6 cellular contexts compared by ENCODE assay signal in the genomic region with DNA sequence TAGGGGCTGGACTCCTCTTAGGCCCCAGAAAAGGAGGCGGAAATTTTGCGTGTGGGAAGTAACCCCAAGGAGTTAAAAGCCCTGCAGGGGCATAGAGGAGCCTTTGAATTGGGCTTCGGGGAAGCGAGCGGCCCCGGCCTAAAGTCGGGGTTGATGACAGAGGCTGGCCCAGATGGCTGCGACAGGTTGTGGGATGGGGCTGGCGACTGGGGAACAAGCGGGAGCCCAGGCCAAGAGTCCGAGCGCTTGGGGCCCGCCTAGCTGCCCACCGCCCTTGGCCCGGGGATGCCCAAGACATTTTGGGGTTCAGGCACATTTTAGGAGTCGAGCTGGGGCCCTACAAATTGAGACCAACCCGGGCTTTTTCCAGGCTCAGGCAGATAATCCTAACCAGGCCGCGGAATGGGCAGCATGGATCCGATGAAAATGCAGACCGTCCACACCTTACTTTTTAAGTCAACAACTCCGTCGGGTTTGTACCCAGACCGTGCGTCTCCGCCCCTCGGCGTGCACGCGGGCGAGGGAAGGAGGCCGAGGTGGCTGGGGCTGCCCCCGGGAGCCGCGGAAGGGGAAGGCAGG. TPM values are rescaled to one million over a fixed set of nuclear protein-coding genes. Genes with fewer than 3 reads are reported as not detected.
DNase-seq lines count a peak whose midpoint lies in the region; ATAC-seq and TF ChIP-seq lines count a peak whose summit lies in the region.

No MANE protein-coding gene starts in this region.

- no peak for TF ChIP-seq POLR2A in erythroblast (IDR thresholded peaks at IDR 0.05; ENCODE audit: low read length)

- H3K27me3 Mint-ChIP-seq in activated T-helper 17 cell treated with anti-CD3 and anti-CD28 coated beads, Interleukin-2, amount 50 U/mL, for 72 hours, result peaks cover 19% of the 10 kb centered on the region

- peaks cover 0 to 5% of the 10 kb centered on the region in 2 experiments for H3K36me3 ChIP-seq in mesenchymal stem cell (ENCODE audit: control insufficient read depth in 1 of 2, insufficient read depth in 2 of 2, low read depth in 1 of 2, low read length in 2 of 2)

- H3K4ac ChIP-seq in mesenchymal stem cell (ENCODE audit: low read depth in 1 of 2, low read length in 2 of 2), result peak overlapping the region in 1 of 2 experiments; percentile 80

- H3K14ac ChIP-seq in mesenchymal stem cell (ENCODE audit: low read length in 2 of 2), result no peak overlapping the region

- H3K4me1 ChIP-seq in mesenchymal stem cell (ENCODE audit: control insufficient read depth, insufficient read depth, low read depth, low read length), result peaks cover 33% of the 10 kb centered on the region

- H2BK120ac ChIP-seq in mesenchymal stem cell (ENCODE audit: low read depth, low read length), result no peak overlapping the region

- peak overlapping the region; percentile 82 for H3K4me2 ChIP-seq in mesenchymal stem cell (ENCODE audit: low read length, poor library complexity, severe bottlenecking)

- H4K8ac ChIP-seq in mesenchymal stem cell (ENCODE audit: low read length), result peak overlapping the region; percentile 91

- no peak overlapping the region for H3K27ac Mint-ChIP-seq in activated T-helper 17 cell treated with anti-CD3 and anti-CD28 coated beads, Interleukin-2, amount 50 U/mL, for 72 hours

- WGBS in mesenchymal stem cell, result 11% methylated on average over 35 of the region's 35 CpGs

- DNase-seq in COR-L47 (lab: John Stamatoyannopoulos, UW), result peak; percentile 41
- DNase-seq in mesenchymal stem cell, result no peak
- no peak for DNase-seq in DMS53 (lab: John Stamatoyannopoulos, UW)
- no peak for DNase-seq in erythroblast (lab: John Stamatoyannopoulos, UW)
- DNase-seq in NCI-H1048 (lab: John Stamatoyannopoulos, UW), result no peak

- peak overlapping the region; percentile 49 to 70 for H2BK12ac ChIP-seq in mesenchymal stem cell (ENCODE audit: low read length in 2 of 2)

- peak overlapping the region; percentile 88 for H3K9ac ChIP-seq in mesenchymal stem cell (ENCODE audit: low read length)

- peak overlapping the region; percentile 74 for H3K4me3 Mint-ChIP-seq in activated T-helper 17 cell treated with anti-CD3 and anti-CD28 coated beads, Interleukin-2, amount 50 U/mL, for 72 hours

- H3K4me1 Mint-ChIP-seq in activated T-helper 17 cell treated with anti-CD3 and anti-CD28 coated beads, Interleukin-2, amount 50 U/mL, for 72 hours, result no peaks in the 10 kb centered on the region

- no peak overlapping the region for H2BK5ac ChIP-seq in mesenchymal stem cell (ENCODE audit: low read depth, low read length, poor library complexity, severe bottlenecking)

- H3K23ac ChIP-seq in mesenchymal stem cell (ENCODE audit: low read length in 2 of 2), result no peak overlapping the region

- H3K79me1 ChIP-seq in mesenchymal stem cell (replicated peaks; ENCODE audit: low read length, poor library complexity, severe bottlenecking), result peaks cover 20% of the 10 kb centered on the region

- H2AK5ac ChIP-seq in mesenchymal stem cell (ENCODE audit: low read length, severe bottlenecking), result no peak overlapping the region

- H3K36me3 Mint-ChIP-seq in activated T-helper 17 cell treated with anti-CD3 and anti-CD28 coated beads, Interleukin-2, amount 50 U/mL, for 72 hours (ENCODE audit: low read depth), result no peaks in the 10 kb centered on the region

- peak overlapping the region; percentile 31 to 72 for H3K18ac ChIP-seq in mesenchymal stem cell (ENCODE audit: low read depth in 1 of 2, low read length in 2 of 2)

- no peaks in the 10 kb centered on the region for H3K9me3 Mint-ChIP-seq in activated T-helper 17 cell treated with anti-CD3 and anti-CD28 coated beads, Interleukin-2, amount 50 U/mL, for 72 hours

- peak overlapping the region; percentile 54 for H2BK15ac ChIP-seq in mesenchymal stem cell (ENCODE audit: low read depth, poor library complexity, severe bottlenecking)

- H3K4me3 ChIP-seq in mesenchymal stem cell (ENCODE audit: insufficient read depth in 1 of 2, low read depth in 1 of 2, low read length in 2 of 2), result peak overlapping the region; percentile 56 to 84

- ATAC-seq in activated T-helper 17 cell treated with anti-CD3 and anti-CD28 coated beads, Interleukin-2, amount 50 U/mL, for 72 hours (replicated peaks), result no peak

- H3K27ac ChIP-seq in mesenchymal stem cell (ENCODE audit: low read length, poor library complexity, severe bottlenecking), result peak overlapping the region; percentile 89

- H4K91ac ChIP-seq in mesenchymal stem cell (ENCODE audit: low read length), result peak overlapping the region; percentile 10

- H3K27me3 ChIP-seq in mesenchymal stem cell (ENCODE audit: control insufficient read depth in 1 of 2, insufficient read depth in 1 of 2, low read length in 2 of 2), result peaks cover 0 to 12% of the 10 kb centered on the region in 2 experiments

- no peak overlapping the region for H2AFZ ChIP-seq in mesenchymal stem cell (ENCODE audit: low read depth, low read length)

- H3K9me3 ChIP-seq in mesenchymal stem cell (ENCODE audit: control insufficient read depth, low read length), result no peaks in the 10 kb centered on the region

RNA-seq across cellular contexts. Expression of a gene that starts 0.5 kb away (rescaled TPM):
- 1 to 10 TPM; 1.2 to 3.1 TPM for total RNA-seq in activated T-helper 17 cell treated with anti-CD3 and anti-CD28 coated beads, Interleukin-2, amount 50 U/mL, for 72 hours
- polyA plus RNA-seq in mesenchymal stem cell (2013, experiment 1 of 2), result 8.7 TPM
- polyA plus RNA-seq in mesenchymal stem cell (2013, experiment 2 of 2), result 8.2 TPM

RNA-seq across cellular contexts. Expression of a gene that starts 13.7 kb away (rescaled TPM):
- 10 to 100 TPM; 27.8 to 37.9 TPM for total RNA-seq in activated T-helper 17 cell treated with anti-CD3 and anti-CD28 coated beads, Interleukin-2, amount 50 U/mL, for 72 hours
- polyA plus RNA-seq in mesenchymal stem cell (2013, experiment 1 of 2), result 18.1 TPM
- 17.7 TPM for polyA plus RNA-seq in mesenchymal stem cell (2013, experiment 2 of 2)

RNA-seq across cellular contexts. Expression of a gene that starts 17.0 kb away (rescaled TPM):
- 10 to 100 TPM; 34.1 to 48.5 TPM for total RNA-seq in activated T-helper 17 cell treated with anti-CD3 and anti-CD28 coated beads, Interleukin-2, amount 50 U/mL, for 72 hours
- 90.3 TPM for polyA plus RNA-seq in mesenchymal stem cell (2013, experiment 1 of 2)
- 87.0 TPM for polyA plus RNA-seq in mesenchymal stem cell (2013, experiment 2 of 2)

RNA-seq across cellular contexts. Expression of a gene that starts 19.7 kb away (rescaled TPM):
- 100 to 1,000 TPM in 1 of 2 donors, 10 to 100 TPM in 1; 85.8 to 194 TPM for total RNA-seq in activated T-helper 17 cell treated with anti-CD3 and anti-CD28 coated beads, Interleukin-2, amount 50 U/mL, for 72 hours
- 7.0 TPM for polyA plus RNA-seq in mesenchymal stem cell (2013, experiment 1 of 2)
- polyA plus RNA-seq in mesenchymal stem cell (2013, experiment 2 of 2), result 7.3 TPM

RNA-seq across cellular contexts. Expression of a gene that starts 19.8 kb away (rescaled TPM):
- 1 to 10 TPM; 2.3 to 9.7 TPM for total RNA-seq in activated T-helper 17 cell treated with anti-CD3 and anti-CD28 coated beads, Interleukin-2, amount 50 U/mL, for 72 hours
- 0.46 TPM for polyA plus RNA-seq in mesenchymal stem cell (2013, experiment 1 of 2)
- 0.29 TPM for polyA plus RNA-seq in mesenchymal stem cell (2013, experiment 2 of 2)
